Comparison of ENCODE assay signal across 37 cellular contexts in the genomic region with DNA sequence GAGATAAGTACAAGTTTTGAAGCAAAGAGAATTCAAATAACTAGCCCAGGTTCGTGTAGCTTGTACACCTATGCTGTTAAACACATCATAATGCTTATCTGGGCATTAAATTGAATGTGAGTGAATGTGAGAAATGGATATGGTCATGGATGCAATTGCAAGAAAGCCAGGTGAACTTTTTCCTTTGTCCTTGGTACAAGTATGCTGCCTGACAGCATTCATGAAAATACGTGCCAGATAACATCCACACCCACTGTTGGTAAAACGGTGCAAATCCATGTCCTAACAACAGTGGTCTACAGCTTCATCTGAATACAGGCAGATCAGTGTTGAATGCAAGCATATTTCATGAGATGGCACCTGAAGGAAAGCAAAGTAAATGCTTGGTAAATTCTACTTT.
"Had no signal": no experiment of that assay in that cellular context is flagged by ENCODE, and none has a peak within 500 bp of the region (broad histone marks: within the 10 kb centered on the region; RNA-seq: fewer than 3 reads in every experiment).

No MANE protein-coding gene starts in this region.

- H3K9me3 Mint-ChIP-seq: activated CD4-positive, alpha-beta memory T cell treated with anti-CD3 and anti-CD28 coated beads, Interleukin-2, amount 10 ng/mL, durations not matched to agents 7 days and 5 days; activated CD4-positive, alpha-beta T cell treated with anti-CD3 and anti-CD28 coated beads, Interleukin-2, amount 10 ng/mL, durations not matched to agents 7 days and 5 days; activated naive CD4-positive, alpha-beta T cell treated with anti-CD3 and anti-CD28 coated beads for 36 hours; activated naive CD4-positive, alpha-beta T cell treated with anti-CD3 and anti-CD28 coated beads, Interleukin-2, amount 50 U/mL, for 72 hours; activated naive CD8-positive, alpha-beta T cell treated with anti-CD3 and anti-CD28 coated beads for 36 hours; activated T-cell treated with anti-CD3 and anti-CD28 coated beads, Interleukin-2, amount 50 U/mL, for 4 hours; activated T-cell treated with anti-CD3 and anti-CD28 coated beads, Interleukin-2, amount 50 U/mL, for 72 hours; activated T-helper 1 cell treated with anti-CD3 and anti-CD28 coated beads, Interleukin-12 subunit alpha, Interleukin-12 subunit beta, Interleukin-2, Interleukin-4 antibody, amounts not matched to agents 30 ng/mL and 10 ng/mL and 1 ng/mL, durations not matched to agents 14 hours and 24 hours and 36 hours; activated T-helper 17 cell treated with anti-CD3 and anti-CD28 coated beads, Interleukin-2, amount 50 U/mL, for 72 hours; T-cell; T-helper 2 cell treated with Interferon-gamma antibody and Interleukin-4, amounts not matched to agents 5 μg/mL and 100 μg/mL, for 36 hours; WTC11 had no signal

- H3K4me3 Mint-ChIP-seq: activated CD4-positive, alpha-beta memory T cell treated with anti-CD3 and anti-CD28 coated beads, Interleukin-2, amount 10 ng/mL, durations not matched to agents 7 days and 5 days; activated CD4-positive, alpha-beta T cell treated with anti-CD3 and anti-CD28 coated beads for 36 hours; activated CD4-positive, alpha-beta T cell treated with anti-CD3 and anti-CD28 coated beads, Interleukin-2, amount 10 ng/mL, durations not matched to agents 7 days and 5 days; activated naive CD4-positive, alpha-beta T cell treated with anti-CD3 and anti-CD28 coated beads for 36 hours; activated naive CD8-positive, alpha-beta T cell treated with anti-CD3 and anti-CD28 coated beads for 36 hours; activated T-cell treated with anti-CD3 and anti-CD28 coated beads, Interleukin-2, amount 50 U/mL, for 4 hours; activated T-cell treated with anti-CD3 and anti-CD28 coated beads, Interleukin-2, amount 50 U/mL, for 72 hours; activated T-helper 1 cell treated with anti-CD3 and anti-CD28 coated beads, Interleukin-12 subunit alpha, Interleukin-12 subunit beta, Interleukin-2, Interleukin-4 antibody, amounts not matched to agents 30 ng/mL and 10 ng/mL and 1 ng/mL, durations not matched to agents 14 hours and 24 hours and 36 hours; activated T-helper 17 cell treated with anti-CD3 and anti-CD28 coated beads, Interleukin-2, amount 50 U/mL, for 72 hours; T-cell; T-helper 2 cell treated with Interferon-gamma antibody and Interleukin-4, amounts not matched to agents 5 μg/mL and 100 μg/mL, for 36 hours; WTC11 had no signal

- H3K36me3 Mint-ChIP-seq: activated naive CD4-positive, alpha-beta T cell treated with anti-CD3 and anti-CD28 coated beads, Interleukin-2, amount 50 U/mL, for 72 hours; activated naive CD8-positive, alpha-beta T cell treated with anti-CD3 and anti-CD28 coated beads for 36 hours; T-cell; WTC11 had no signal

- H3K27ac ChIP-seq: adrenal gland, brain microvascular endothelial cell, breast epithelium, WERI-Rb-1 had no signal

- H3K4me1 ChIP-seq: adrenal gland, breast epithelium had no signal

- H3K27me3 ChIP-seq: adrenal gland, body of pancreas, brain microvascular endothelial cell, breast epithelium had no signal

- H3K4me3 ChIP-seq: adrenal gland, body of pancreas, breast epithelium had no signal

- H3K4me1 Mint-ChIP-seq: activated CD4-positive, alpha-beta memory T cell treated with anti-CD3 and anti-CD28 coated beads, Interleukin-2, amount 10 ng/mL, durations not matched to agents 7 days and 5 days; activated CD4-positive, alpha-beta T cell treated with anti-CD3 and anti-CD28 coated beads for 36 hours; activated CD4-positive, alpha-beta T cell treated with anti-CD3 and anti-CD28 coated beads, Interleukin-2, amount 10 ng/mL, durations not matched to agents 7 days and 5 days; activated naive CD8-positive, alpha-beta T cell treated with anti-CD3 and anti-CD28 coated beads for 36 hours; activated T-helper 17 cell treated with anti-CD3 and anti-CD28 coated beads, Interleukin-2, amount 50 U/mL, for 72 hours had no signal

- FAIRE-seq: astrocyte, TTC549 had no signal

- H3K36me3 ChIP-seq: adrenal gland, brain microvascular endothelial cell, breast epithelium, WERI-Rb-1 had no signal

- H3K9me3 ChIP-seq: adrenal gland, body of pancreas, breast epithelium had no signal

- DNase-seq: activated CD4-positive, alpha-beta memory T cell treated with anti-CD3 and anti-CD28 coated beads, Interleukin-2, amount 10 ng/mL, durations not matched to agents 7 days and 5 days; activated CD4-positive, alpha-beta T cell treated with anti-CD3 and anti-CD28 coated beads for 1 hour; activated CD4-positive, alpha-beta T cell treated with anti-CD3 and anti-CD28 coated beads for 36 hours; activated CD4-positive, alpha-beta T cell treated with anti-CD3 and anti-CD28 coated beads for 48 hours; activated CD4-positive, alpha-beta T cell treated with anti-CD3 and anti-CD28 coated beads, Interleukin-2, amount 10 ng/mL, durations not matched to agents 7 days and 5 days; activated CD4-positive, alpha-beta T cell treated with anti-CD3 and anti-CD28 coated beads, Interleukin-2, amount 50 U/mL, for 48 hours; activated CD4-positive, CD25-positive, alpha-beta regulatory T cell; activated CD8-positive, alpha-beta memory T cell treated with anti-CD3 and anti-CD28 coated beads, Interleukin-2, amount 50 U/mL, for 4 hours; activated effector memory CD4-positive, alpha-beta T cell treated with anti-CD3 and anti-CD28 coated beads, Interleukin-2, amount 50 U/mL, for 16 hours; activated gamma-delta T cell treated with Interleukin-2 at 50 U/mL for 16 hours; activated naive CD4-positive, alpha-beta T cell; activated naive CD4-positive, alpha-beta T cell treated with anti-CD3 and anti-CD28 coated beads for 36 hours; activated naive CD4-positive, alpha-beta T cell treated with anti-CD3 and anti-CD28 coated beads, Interleukin-2, amount 50 U/mL, for 16 hours; activated naive CD8-positive, alpha-beta T cell treated with anti-CD3 and anti-CD28 coated beads for 36 hours; activated T-cell treated with anti-CD3 and anti-CD28 coated beads for 4 hours; activated T-cell treated with anti-CD3 and anti-CD28 coated beads, Interleukin-2, amount 50 U/mL, for 1 hour; activated T-cell treated with anti-CD3 and anti-CD28 coated beads, Interleukin-2, amount 50 U/mL, for 4 hours; activated T-cell treated with anti-CD3 and anti-CD28 coated beads, Interleukin-2, amount 50 U/mL, for 72 hours; adrenal gland; amniotic stem cell; aorta; brain microvascular endothelial cell; central memory CD4-positive, alpha-beta T cell; T-cell; T-helper 2 cell; T-helper 9 cell; WERI-Rb-1 had no signal

- ATAC-seq: activated CD4-positive, alpha-beta T cell treated with anti-CD3 and anti-CD28 coated beads for 36 hours; activated CD4-positive, CD25-positive, alpha-beta regulatory T cell treated with anti-CD3 and anti-CD28 coated beads, Interleukin-2, amount 50 U/mL, for 24 hours; activated naive CD4-positive, alpha-beta T cell treated with anti-CD3 and anti-CD28 coated beads, Interleukin-2, amount 50 U/mL, for 72 hours; activated T-cell treated with anti-CD3 and anti-CD28 coated beads, Interleukin-2, amount 50 U/mL, for 4 hours; activated T-cell treated with anti-CD3 and anti-CD28 coated beads, Interleukin-2, amount 50 U/mL, for 72 hours; activated T-helper 17 cell treated with anti-CD3 and anti-CD28 coated beads, Interleukin-2, amount 50 U/mL, for 72 hours; T-cell; WTC11 had no signal

- H3K27ac Mint-ChIP-seq: activated CD4-positive, alpha-beta memory T cell treated with anti-CD3 and anti-CD28 coated beads, Interleukin-2, amount 10 ng/mL, durations not matched to agents 7 days and 5 days; activated CD4-positive, alpha-beta T cell treated with anti-CD3 and anti-CD28 coated beads for 36 hours; activated CD4-positive, alpha-beta T cell treated with anti-CD3 and anti-CD28 coated beads, Interleukin-2, amount 10 ng/mL, durations not matched to agents 7 days and 5 days; activated naive CD4-positive, alpha-beta T cell treated with anti-CD3 and anti-CD28 coated beads for 36 hours; activated naive CD4-positive, alpha-beta T cell treated with anti-CD3 and anti-CD28 coated beads, Interleukin-2, amount 50 U/mL, for 72 hours; activated naive CD8-positive, alpha-beta T cell treated with anti-CD3 and anti-CD28 coated beads for 36 hours; activated T-cell treated with anti-CD3 and anti-CD28 coated beads, Interleukin-2, amount 50 U/mL, for 72 hours; activated T-helper 1 cell treated with anti-CD3 and anti-CD28 coated beads, Interleukin-12 subunit alpha, Interleukin-12 subunit beta, Interleukin-2, Interleukin-4 antibody, amounts not matched to agents 30 ng/mL and 10 ng/mL and 1 ng/mL, durations not matched to agents 14 hours and 24 hours and 36 hours; activated T-helper 17 cell treated with anti-CD3 and anti-CD28 coated beads, Interleukin-2, amount 50 U/mL, for 72 hours; T-cell; T-helper 2 cell treated with Interferon-gamma antibody and Interleukin-4, amounts not matched to agents 5 μg/mL and 100 μg/mL, for 36 hours; WTC11 had no signal
